Comparison of ENCODE assay signal across 3 cellular contexts in genomic region chr4:138501614-138502013, GRCh38.
"Had no signal": no experiment of that assay in that cellular context is flagged by ENCODE, and none has a peak within 500 bp of the region (broad histone marks: within the 10 kb centered on the region; RNA-seq: fewer than 3 reads in every experiment).

No MANE protein-coding gene starts in this region.

- DNase-seq: IMR-90, KBM-7, KG1 had no signal
